Comparison of ENCODE assay signal across 1 cellular context in the genomic region with DNA sequence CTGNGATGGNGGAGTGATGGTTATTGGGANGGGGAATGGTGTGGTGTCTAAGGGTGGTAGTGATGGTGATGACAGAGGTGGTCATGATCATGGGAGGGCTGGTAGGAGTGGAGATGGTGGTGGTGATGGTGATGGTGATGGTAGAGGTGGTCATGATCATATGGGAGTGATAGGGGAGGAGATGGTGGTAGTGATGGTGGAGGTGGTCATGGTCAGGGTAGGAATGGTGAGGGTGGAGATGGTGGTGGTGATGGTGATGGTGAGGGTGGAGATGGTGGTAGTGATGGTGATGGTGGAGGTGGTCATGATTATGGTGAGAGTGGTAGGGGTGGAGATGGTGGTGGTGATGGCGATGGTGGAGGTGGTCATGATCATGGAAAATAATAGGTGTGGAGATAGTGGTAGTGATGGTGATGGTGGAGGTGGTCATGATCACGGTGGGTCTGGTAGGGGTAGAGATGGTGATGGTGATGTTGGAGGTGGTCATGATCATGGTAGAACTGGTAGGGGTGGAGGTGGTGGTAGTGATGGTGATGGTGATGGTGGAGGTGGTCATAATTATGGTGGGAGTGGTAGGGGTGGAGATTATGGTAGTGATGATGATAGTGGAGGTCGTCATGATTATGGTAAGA.
TF ChIP-seq lines count a peak whose summit lies in the region.

No MANE protein-coding gene starts in this region.

TF ChIP-seq in IMR-90, 13 proteins besides CTCF, POLR2A, EP300 and RAD21:
- TF ChIP-seq, protein P1, sequence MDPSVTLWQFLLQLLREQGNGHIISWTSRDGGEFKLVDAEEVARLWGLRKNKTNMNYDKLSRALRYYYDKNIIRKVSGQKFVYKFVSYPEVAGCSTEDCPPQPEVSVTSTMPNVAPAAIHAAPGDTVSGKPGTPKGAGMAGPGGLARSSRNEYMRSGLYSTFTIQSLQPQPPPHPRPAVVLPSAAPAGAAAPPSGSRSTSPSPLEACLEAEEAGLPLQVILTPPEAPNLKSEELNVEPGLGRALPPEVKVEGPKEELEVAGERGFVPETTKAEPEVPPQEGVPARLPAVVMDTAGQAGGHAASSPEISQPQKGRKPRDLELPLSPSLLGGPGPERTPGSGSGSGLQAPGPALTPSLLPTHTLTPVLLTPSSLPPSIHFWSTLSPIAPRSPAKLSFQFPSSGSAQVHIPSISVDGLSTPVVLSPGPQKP (IDR thresholded peaks at IDR 0.05; ENCODE audit: borderline replicate concordance, low read depth, low read length) = no peak
- TF ChIP-seq NFE2L2 (IDR thresholded peaks at IDR 0.05; ENCODE audit: low read depth, low read length) = no peak
- no peak for TF ChIP-seq MXI1 (IDR thresholded peaks at IDR 0.05; ENCODE audit: borderline replicate concordance, low read depth, low read length)
- TF ChIP-seq SMC3 (IDR thresholded peaks at IDR 0.05; ENCODE audit: low read depth, low read length) = no peak
- TF ChIP-seq, protein P2, sequence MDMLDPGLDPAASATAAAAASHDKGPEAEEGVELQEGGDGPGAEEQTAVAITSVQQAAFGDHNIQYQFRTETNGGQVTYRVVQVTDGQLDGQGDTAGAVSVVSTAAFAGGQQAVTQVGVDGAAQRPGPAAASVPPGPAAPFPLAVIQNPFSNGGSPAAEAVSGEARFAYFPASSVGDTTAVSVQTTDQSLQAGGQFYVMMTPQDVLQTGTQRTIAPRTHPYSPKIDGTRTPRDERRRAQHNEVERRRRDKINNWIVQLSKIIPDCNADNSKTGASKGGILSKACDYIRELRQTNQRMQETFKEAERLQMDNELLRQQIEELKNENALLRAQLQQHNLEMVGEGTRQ (IDR thresholded peaks at IDR 0.05; ENCODE audit: low read depth, low read length) = no peak
- TF ChIP-seq CEBPB (IDR thresholded peaks at IDR 0.05; ENCODE audit: low read depth, low read length) = no peak
- no peak for TF ChIP-seq MAFK (IDR thresholded peaks at IDR 0.05; ENCODE audit: low read depth, low read length)
- no peak for TF ChIP-seq RFX5 (IDR thresholded peaks at IDR 0.05; ENCODE audit: low read depth, low read length)
- no peak for TF ChIP-seq MAZ (IDR thresholded peaks at IDR 0.05; ENCODE audit: borderline replicate concordance, low read depth, low read length)
- no peak for TF ChIP-seq CHD1 (IDR thresholded peaks at IDR 0.05; ENCODE audit: low read depth, low read length)
- TF ChIP-seq FOS (IDR thresholded peaks at IDR 0.05; ENCODE audit: low read depth, low read length) = no peak
- no peak for TF ChIP-seq BHLHE40 (IDR thresholded peaks at IDR 0.05; ENCODE audit: low read depth, low read length)
- TF ChIP-seq RCOR1 (IDR thresholded peaks at IDR 0.05; ENCODE audit: insufficient replicate concordance, low read length) = no peak
